8 cellular contexts compared by ENCODE assay signal in genomic region chr5:79513519-79514390, GRCh38. TPM values are rescaled to one million over a fixed set of nuclear protein-coding genes. Genes with fewer than 3 reads are reported as not detected.
DNase-seq lines count a peak whose midpoint lies in the region; ATAC-seq and TF ChIP-seq lines count a peak whose summit lies in the region.

Gene HOMER1, minus strand, starts transcription at chr5:79514134. Its CDS starts 1,360 bp downstream, at chr5:79512774.

- peaks cover 38% of the 10 kb centered on the region for H3K79me2 ChIP-seq in DND-41 (ENCODE audit: insufficient read depth, low read length)

- H3K27me3 ChIP-seq in DND-41 (ENCODE audit: insufficient read depth, low read length, poor library complexity): no peaks in the 10 kb centered on the region

- ATAC-seq in DND-41 (ENCODE audit: insufficient read depth, low read depth) (peak; percentile 81), GM21576 (IDR thresholded peaks at IDR 0.05; ENCODE audit: unreplicated experiment) (peak; percentile 52)

- H3K4me3 ChIP-seq in DND-41 (ENCODE audit: low read depth in 1 of 2, low read length in 2 of 2): peak within 1 kb of the TSS; percentile 73 to 76

- no peaks in the 10 kb centered on the region for H3K36me3 ChIP-seq in DND-41 (ENCODE audit: insufficient read depth, low read length)

- peak within 1 kb of the TSS; percentile 76 for H3K9ac ChIP-seq in DND-41 (ENCODE audit: low read depth, low read length)

- TF ChIP-seq CTCF in DND-41 (IDR thresholded peaks at IDR 0.05; ENCODE audit: borderline replicate concordance, extremely low read depth, low read length, poor library complexity, severe bottlenecking): no peak

- peak within 1 kb of the TSS; percentile 95 for H2AFZ ChIP-seq in DND-41 (ENCODE audit: low read depth, low read length)

- no peaks in the 10 kb centered on the region for H3K9me3 ChIP-seq in DND-41 (ENCODE audit: insufficient read depth, low read length, severe bottlenecking)

- peak within 1 kb of the TSS; percentile 90 for H3K4me2 ChIP-seq in DND-41 (ENCODE audit: insufficient read depth, low read length)

- peak within 1 kb of the TSS; percentile 84 for H3K27ac ChIP-seq in DND-41 (ENCODE audit: low read length)
- peak within 1 kb of the TSS; percentile 81 for H3K27ac ChIP-seq in temporal lobe (ENCODE audit: low read depth, low read length)

- H3K4me1 ChIP-seq in DND-41 (ENCODE audit: insufficient read depth, low read length): peaks cover 83% of the 10 kb centered on the region

- H4K20me1 ChIP-seq in DND-41 (ENCODE audit: insufficient read depth, low read length): no peaks in the 10 kb centered on the region

- DNase-seq in DND-41: peak; percentile 83
- DNase-seq in HuH-7.5 (ENCODE audit: low spot score): peak; percentile 56
- DNase-seq in SHP77 treated with DMSO at 0.1 percent for 48 hours (lab: John Stamatoyannopoulos, UW): peak; percentile 55
- peak; percentile 75 for DNase-seq in activated naive CD4-positive, alpha-beta T cell treated with Interleukin-2 at 50 U/mL for 16 hours
- peak; percentile 62 for DNase-seq in foreskin melanocyte
- peak in 55 of 56 donors; percentile 15 to 89 (median 75) for DNase-seq in nucleus accumbens (lab: John Stamatoyannopoulos, UW)

RNA-seq across cellular contexts. Expression of gene HOMER1, which starts in this region (rescaled TPM):
- total RNA-seq in temporal lobe: 80.2 TPM

Comparison
In these comparisons a context has a peak if more than half of its experiments do, and no peak if none do; other contexts are left out.
1. Peak in every context shown above with its lines: DNase-seq, ATAC-seq, H3K4me3 ChIP-seq and H3K27ac ChIP-seq.